In genomic region chr5:168464214-168464613, GRCh38 we compare ENCODE assay signal across 14 cellular contexts. TPM values are rescaled to one million over a fixed set of nuclear protein-coding genes. Genes with fewer than 3 reads are reported as not detected.
A peak's percentile ranks its signal among the peaks of the same experiment; 100 is the strongest.
DNase-seq lines count a peak whose midpoint lies in the region; ATAC-seq and TF ChIP-seq lines count a peak whose summit lies in the region.
"Had no signal": no experiment of that assay in that cellular context is flagged by ENCODE, and none has a peak within 500 bp of the region (broad histone marks: within the 10 kb centered on the region; RNA-seq: fewer than 3 reads in every experiment).

No MANE protein-coding gene starts in this region.

- no peak overlapping the region for H3K4me3 Mint-ChIP-seq in T-helper 17 cell
- H3K4me3 Mint-ChIP-seq: H9, T-cell had no signal

- DNase-seq in GM03348 (ENCODE audit: low spot score) = peak; percentile 39
- DNase-seq in T-helper 17 cell = no peak
- DNase-seq in fibroblast of villous mesenchyme (ENCODE audit: low read depth) = peak; percentile 56
- no peak for DNase-seq in mucosa of gallbladder (ENCODE audit: low spot score)
- DNase-seq in ureter (ENCODE audit: low spot score) = no peak
- DNase-seq in NCI-H446 treated with DMSO at 0.1 percent for 48 hours (lab: John Stamatoyannopoulos, UW) = no peak
- no peak for DNase-seq in stimulated activated CD4-positive, alpha-beta T cell treated with anti-CD3 and anti-CD28 coated beads, Interleukin-12 subunit alpha, Interleukin-12 subunit beta, amount 100 ng/mL, for 4 hours
- DNase-seq: EL, H9, NCI-H1048, NCI-H345, PC-3, T-cell had no signal

- no peaks in the 10 kb centered on the region for H3K9me3 ChIP-seq in T-helper 17 cell (ENCODE audit: control insufficient read depth, low read length, poor library complexity, severe bottlenecking)

- peak overlapping the region; percentile 76 for H3K27ac Mint-ChIP-seq in T-helper 17 cell
- H3K27ac Mint-ChIP-seq: T-cell had no signal

- ATAC-seq in GM21619 (IDR thresholded peaks at IDR 0.05; ENCODE audit: unreplicated experiment) (peak; percentile 75), T-helper 17 cell (no peak)
- ATAC-seq: PC-3, T-cell had no signal

- H3K27me3 Mint-ChIP-seq in T-helper 17 cell = no peaks in the 10 kb centered on the region

- no peak for TF ChIP-seq CTCF in fibroblast of villous mesenchyme (IDR thresholded peaks at IDR 0.05; ENCODE audit: insufficient read depth, low read depth, low read length)

- peaks cover 4% of the 10 kb centered on the region for H3K4me1 Mint-ChIP-seq in T-helper 17 cell
- H3K4me1 Mint-ChIP-seq: H9, T-cell had no signal

- H3K4me3 ChIP-seq in fibroblast of villous mesenchyme (ENCODE audit: low read depth, low read length) = no peak overlapping the region

- H3K36me3 Mint-ChIP-seq in T-helper 17 cell (ENCODE audit: low read depth) = peaks cover 3% of the 10 kb centered on the region
- H3K36me3 Mint-ChIP-seq: T-cell had no signal

RNA-seq across cellular contexts. Expression of gene RARS1, which starts 22.1 kb away (rescaled TPM):
- 10 to 100 TPM; 49.8 to 57.0 TPM for total RNA-seq in T-helper 17 cell
- 180 and 248 TPM in 2 replicates for total RNA-seq in fibroblast of villous mesenchyme
- total RNA-seq in mucosa of gallbladder = 63.4 TPM
- total RNA-seq in ureter = 78.3 TPM

Comparison
In these comparisons a context has a peak if more than half of its experiments do, and no peak if none do; other contexts are left out.
1. DNase-seq: peak in GM03348 (single experiment) and fibroblast of villous mesenchyme (single experiment); none in T-helper 17 cell (0 of 3), mucosa of gallbladder (single experiment), ureter (single experiment), NCI-H446 treated with DMSO at 0.1 percent for 48 hours (single experiment) and stimulated activated CD4-positive, alpha-beta T cell treated with anti-CD3 and anti-CD28 coated beads, Interleukin-12 subunit alpha, Interleukin-12 subunit beta, amount 100 ng/mL, for 4 hours (single experiment).